In genomic region chr19:49893135-49893534, GRCh38 we compare ENCODE assay signal across 26 cellular contexts. TPM values are rescaled to one million over a fixed set of nuclear protein-coding genes. Genes with fewer than 3 reads are reported as not detected.
DNase-seq lines count a peak whose midpoint lies in the region; ATAC-seq and TF ChIP-seq lines count a peak whose summit lies in the region.
"Had no signal": no experiment of that assay in that cellular context is flagged by ENCODE, and none has a peak within 500 bp of the region (broad histone marks: within the 10 kb centered on the region; RNA-seq: fewer than 3 reads in every experiment).

No MANE protein-coding gene starts in this region.

- no peaks in the 10 kb centered on the region for H3K27me3 ChIP-seq in CD8-positive, alpha-beta T cell (ENCODE audit: insufficient read depth, low read length)
- H3K27me3 ChIP-seq in spleen (replicated peaks in 1 of 7) (peaks cover 0 to 10% (median 0%) of the 10 kb centered on the region in 7 donors), upper lobe of left lung (peaks cover 0 to 3% (median 0%) of the 10 kb centered on the region in 4 donors)
- H3K27me3 ChIP-seq: brain microvascular endothelial cell, SJSA1, tibial nerve had no signal

- 80 to 90% (median 86%) methylated on average over 9 of the region's 9 CpGs for WGBS in spleen, 5 donors
- 75 to 92% methylated on average over 9 of the region's 9 CpGs for WGBS in upper lobe of left lung, 2 donors

- H3K36me3 Mint-ChIP-seq in activated CD8-positive, alpha-beta memory T cell treated with anti-CD3 and anti-CD28 coated beads, Interleukin-2, amount 10 ng/mL, durations not matched to agents 7 days and 5 days: no peaks in the 10 kb centered on the region
- no peaks in the 10 kb centered on the region for H3K36me3 Mint-ChIP-seq in CD8-positive, alpha-beta T cell
- peaks cover 3% of the 10 kb centered on the region for H3K36me3 Mint-ChIP-seq in T-helper 17 cell (ENCODE audit: low read depth)
- H3K36me3 Mint-ChIP-seq in dendritic cell treated with granulocyte-macrophage colony-stimulating factor and Interleukin-4, amounts not matched to agents 40 ng/mL and 50 ng/mL, for 4 days (ENCODE audit: low read depth): no peaks in the 10 kb centered on the region

- H3K4me1 Mint-ChIP-seq in activated CD8-positive, alpha-beta memory T cell treated with anti-CD3 and anti-CD28 coated beads, Interleukin-2, amount 10 ng/mL, durations not matched to agents 7 days and 5 days: peaks cover 37% of the 10 kb centered on the region
- H3K4me1 Mint-ChIP-seq in CD8-positive, alpha-beta T cell (ENCODE audit: low read depth): peaks cover 33% of the 10 kb centered on the region
- H3K4me1 Mint-ChIP-seq in T-helper 17 cell: peaks cover 57% of the 10 kb centered on the region
- peaks cover 97% of the 10 kb centered on the region for H3K4me1 Mint-ChIP-seq in dendritic cell treated with granulocyte-macrophage colony-stimulating factor and Interleukin-4, amounts not matched to agents 40 ng/mL and 50 ng/mL, for 4 days (ENCODE audit: low read depth)

- no peaks in the 10 kb centered on the region for H3K27me3 Mint-ChIP-seq in activated CD8-positive, alpha-beta memory T cell treated with anti-CD3 and anti-CD28 coated beads, Interleukin-2, amount 10 ng/mL, durations not matched to agents 7 days and 5 days
- no peaks in the 10 kb centered on the region for H3K27me3 Mint-ChIP-seq in CD8-positive, alpha-beta T cell (ENCODE audit: low read depth)
- no peaks in the 10 kb centered on the region for H3K27me3 Mint-ChIP-seq in T-helper 17 cell
- H3K27me3 Mint-ChIP-seq in dendritic cell treated with granulocyte-macrophage colony-stimulating factor and Interleukin-4, amounts not matched to agents 40 ng/mL and 50 ng/mL, for 4 days: peaks cover 6% of the 10 kb centered on the region
- H3K27me3 Mint-ChIP-seq: naive thymus-derived CD4-positive, alpha-beta T cell had no signal

- DNase-seq in activated CD8-positive, alpha-beta memory T cell treated with anti-CD3 and anti-CD28 coated beads, Interleukin-2, amount 10 ng/mL, durations not matched to agents 7 days and 5 days: no peak
- DNase-seq in activated CD8-positive, alpha-beta memory T cell treated with anti-CD3 and anti-CD28 coated beads, Interleukin-2, amount 50 U/mL, for 4 hours: no peak
- DNase-seq in CD8-positive, alpha-beta T cell: no peak
- DNase-seq in T-helper 17 cell: no peak
- no peak for DNase-seq in mucosa of gallbladder (ENCODE audit: low spot score)
- DNase-seq in spleen: no peak
- DNase-seq in upper lobe of left lung: no peak
- DNase-seq: activated effector memory CD4-positive, alpha-beta T cell treated with anti-CD3 and anti-CD28 coated beads, Interleukin-2, amount 50 U/mL, for 16 hours; amniotic stem cell; brain microvascular endothelial cell; DMS53; effector CD4-positive, alpha-beta T cell; GDM1; islet precursor cell; left ventricle myocardium inferior; naive thymus-derived CD4-positive, alpha-beta T cell; NCI-H1105; NCI-H187 treated with DMSO at 0.1 percent for 48 hours; NCI-H526 had no signal

- POLR2A ChIA-PET in CD8-positive, alpha-beta T cell (lab: Charles Lee): no interaction called here

- no peaks in the 10 kb centered on the region for H3K36me3 ChIP-seq in CD8-positive, alpha-beta T cell (ENCODE audit: insufficient read depth, low read length)
- peaks cover 0 to 13% (median 2%) of the 10 kb centered on the region in 6 donors for H3K36me3 ChIP-seq in spleen
- H3K36me3 ChIP-seq in upper lobe of left lung: peaks cover 0 to 6% (median 2%) of the 10 kb centered on the region in 4 donors
- H3K36me3 ChIP-seq: SJSA1 had no signal

- no peak overlapping the region for H3K4me3 Mint-ChIP-seq in activated CD8-positive, alpha-beta memory T cell treated with anti-CD3 and anti-CD28 coated beads, Interleukin-2, amount 10 ng/mL, durations not matched to agents 7 days and 5 days
- no peak overlapping the region for H3K4me3 Mint-ChIP-seq in CD8-positive, alpha-beta T cell
- peak overlapping the region; percentile 66 for H3K4me3 Mint-ChIP-seq in T-helper 17 cell
- peak overlapping the region; percentile 94 for H3K4me3 Mint-ChIP-seq in dendritic cell treated with granulocyte-macrophage colony-stimulating factor and Interleukin-4, amounts not matched to agents 40 ng/mL and 50 ng/mL, for 4 days

- H3K4me3 ChIP-seq in CD8-positive, alpha-beta T cell (ENCODE audit: low read depth, low read length): no peak overlapping the region
- no peak overlapping the region for H3K4me3 ChIP-seq in spleen
- H3K4me3 ChIP-seq in upper lobe of left lung: no peak overlapping the region
- H3K4me3 ChIP-seq: K562, left ventricle myocardium inferior, SJSA1, tibial nerve had no signal

- no peak for ATAC-seq in activated CD8-positive, alpha-beta memory T cell treated with anti-CD3 and anti-CD28 coated beads, Interleukin-2, amount 10 ng/mL, durations not matched to agents 7 days and 5 days
- no peak for ATAC-seq in CD8-positive, alpha-beta T cell
- no peak for ATAC-seq in T-helper 17 cell
- ATAC-seq in upper lobe of left lung (ENCODE audit: low FRiP score in 2 of 2): no peak
- ATAC-seq: activated CD4-positive, CD25-positive, alpha-beta regulatory T cell treated with anti-CD3 and anti-CD28 coated beads, Interleukin-2, amount 50 U/mL, for 24 hours; K562; naive thymus-derived CD4-positive, alpha-beta T cell had no signal

- TF ChIP-seq CTCF in CD8-positive, alpha-beta T cell (IDR thresholded peaks at IDR 0.05): no peak
- TF ChIP-seq CTCF in spleen (IDR thresholded peaks at IDR 0.05 in 8 of 11, conservative IDR thresholded peaks at IDR 0.05 in 3 of 11) (no peak), upper lobe of left lung (IDR thresholded peaks at IDR 0.05) (no peak)

- no peak overlapping the region for H3K27ac ChIP-seq in CD8-positive, alpha-beta T cell (ENCODE audit: low read depth, low read length)
- H3K27ac ChIP-seq in spleen (no peak overlapping the region), upper lobe of left lung (no peak overlapping the region)
- H3K27ac ChIP-seq: brain microvascular endothelial cell, epithelial cell of prostate, left ventricle myocardium inferior, SJSA1, tibial nerve had no signal

- no peak for TF ChIP-seq POLR2A in spleen (IDR thresholded peaks at IDR 0.05)
- TF ChIP-seq POLR2A in upper lobe of left lung (IDR thresholded peaks at IDR 0.05): no peak

- no peaks in the 10 kb centered on the region for H3K9me3 Mint-ChIP-seq in activated CD8-positive, alpha-beta memory T cell treated with anti-CD3 and anti-CD28 coated beads, Interleukin-2, amount 10 ng/mL, durations not matched to agents 7 days and 5 days (ENCODE audit: low read depth)
- no peaks in the 10 kb centered on the region for H3K9me3 Mint-ChIP-seq in CD8-positive, alpha-beta T cell
- H3K9me3 Mint-ChIP-seq in dendritic cell treated with granulocyte-macrophage colony-stimulating factor and Interleukin-4, amounts not matched to agents 40 ng/mL and 50 ng/mL, for 4 days: no peaks in the 10 kb centered on the region
- H3K9me3 Mint-ChIP-seq: naive thymus-derived CD4-positive, alpha-beta T cell had no signal

- peak overlapping the region; percentile 3 for H3K27ac Mint-ChIP-seq in activated CD8-positive, alpha-beta memory T cell treated with anti-CD3 and anti-CD28 coated beads, Interleukin-2, amount 10 ng/mL, durations not matched to agents 7 days and 5 days
- H3K27ac Mint-ChIP-seq in CD8-positive, alpha-beta T cell: peak overlapping the region; percentile 2
- peak overlapping the region; percentile 100 for H3K27ac Mint-ChIP-seq in T-helper 17 cell
- H3K27ac Mint-ChIP-seq in dendritic cell treated with granulocyte-macrophage colony-stimulating factor and Interleukin-4, amounts not matched to agents 40 ng/mL and 50 ng/mL, for 4 days: peak overlapping the region; percentile 95

- H3K4me1 ChIP-seq in CD8-positive, alpha-beta T cell (ENCODE audit: insufficient read depth, low read length): peaks cover 25% of the 10 kb centered on the region
- H3K4me1 ChIP-seq in spleen: peaks cover 21 to 60% (median 45%) of the 10 kb centered on the region in 6 donors
- peaks cover 25 to 29% (median 29%) of the 10 kb centered on the region in 4 donors for H3K4me1 ChIP-seq in upper lobe of left lung

- H3K9me3 ChIP-seq in CD8-positive, alpha-beta T cell (ENCODE audit: low read length): no peaks in the 10 kb centered on the region
- H3K9me3 ChIP-seq in T-helper 17 cell (ENCODE audit: control insufficient read depth, low read length, poor library complexity, severe bottlenecking) (no peaks in the 10 kb centered on the region), spleen (no peaks in the 10 kb centered on the region), upper lobe of left lung (no peaks in the 10 kb centered on the region)
- H3K9me3 ChIP-seq: left ventricle myocardium inferior, SJSA1, tibial nerve had no signal

- CTCF ChIA-PET in activated CD8-positive, alpha-beta memory T cell treated with anti-CD3 and anti-CD28 coated beads, Interleukin-2, amount 10 ng/mL, durations not matched to agents 7 days and 5 days (lab: Charles Lee): interaction anchor here (1.6 kb wide), 1 partner anchor 8 kb away, joined by 3 read pairs; no protein-coding TSS in a partner anchor
- CTCF ChIA-PET in CD8-positive, alpha-beta T cell (lab: Charles Lee): interaction anchor here (0.7 to 1.6 kb wide), 3 partner anchors 10 to 1017 kb away, joined by 3 to 4 read pairs (median 3); no protein-coding TSS in a partner anchor

- intact Hi-C loops in CD8-positive, alpha-beta T cell (cut with DNase I, micrococcal nuclease): no loop called here
- intact Hi-C loops in dendritic cell treated with granulocyte-macrophage colony-stimulating factor and Interleukin-4, amounts not matched to agents 40 ng/mL and 50 ng/mL, for 4 days (cut with micrococcal nuclease): loop anchor here (5.0 kb wide), 1 partner anchor 34 kb away; the partner anchor contains the start of genes ATF5 and NUP62
- intact Hi-C loops in spleen (cut with DNase I; ENCODE audit: low total_unique reads): no loop called here

- no peak for TF ChIP-seq EP300 in upper lobe of left lung (IDR thresholded peaks at IDR 0.05)

RNA-seq across cellular contexts. Expression of gene IL4I1, which starts 3.6 kb away (rescaled TPM):
- total RNA-seq in activated CD8-positive, alpha-beta memory T cell treated with anti-CD3 and anti-CD28 coated beads, Interleukin-2, amount 10 ng/mL, durations not matched to agents 7 days and 5 days: 10 to 100 TPM in 1 of 2 experiments, 1 to 10 TPM in 1; 1.7 to 12.3 TPM
- total RNA-seq in CD8-positive, alpha-beta T cell: 1 to 10 TPM; 7.9 to 8.1 TPM
- 100 to 1,000 TPM in 1 of 2 donors, 10 to 100 TPM in 1; 47.8 to 107 TPM for total RNA-seq in T-helper 17 cell
- total RNA-seq in mucosa of gallbladder: 0.81 TPM
- 10 to 100 TPM in 1 of 7 donors, 1 to 10 TPM in 6; 1.1 to 20.2 (median 2.8) TPM for total RNA-seq in spleen
- 1 to 10 TPM; 3.9 to 9.3 (median 6.4) TPM for polyA plus RNA-seq in spleen
- 1 to 10 TPM in 5 of 6 donors, under 1 TPM in 1; 0.44 to 7.3 (median 2.1) TPM for total RNA-seq in upper lobe of left lung
- total RNA-seq: left ventricle myocardium inferior, osteocyte had no signal
- polyA plus RNA-seq: naive thymus-derived CD4-positive, alpha-beta T cell had no signal

RNA-seq across cellular contexts. Expression of gene TBC1D17, which starts 15.6 kb away (rescaled TPM):
- 10 to 100 TPM; 26.2 to 39.3 TPM for total RNA-seq in activated CD8-positive, alpha-beta memory T cell treated with anti-CD3 and anti-CD28 coated beads, Interleukin-2, amount 10 ng/mL, durations not matched to agents 7 days and 5 days
- total RNA-seq in CD8-positive, alpha-beta T cell: 10 to 100 TPM; 31.1 to 31.2 TPM
- total RNA-seq in T-helper 17 cell (10 to 100 TPM; 44.1 to 57.3 TPM), mucosa of gallbladder (68.1 TPM), spleen (10 to 100 TPM; 26.8 to 53.5 (median 38.2) TPM), upper lobe of left lung (100 to 1,000 TPM in 1 of 6 donors, 10 to 100 TPM in 5; 22.9 to 140 (median 61.2) TPM)
- 10 to 100 TPM; 20.8 to 39.8 (median 34.9) TPM for polyA plus RNA-seq in spleen

RNA-seq across cellular contexts. Expression of gene AKT1S1, which starts 16.0 kb away (rescaled TPM):
- total RNA-seq in activated CD8-positive, alpha-beta memory T cell treated with anti-CD3 and anti-CD28 coated beads, Interleukin-2, amount 10 ng/mL, durations not matched to agents 7 days and 5 days: 10 to 100 TPM; 13.4 to 21.2 TPM
- total RNA-seq in CD8-positive, alpha-beta T cell: 10 to 100 TPM; 12.6 to 14.1 TPM
- total RNA-seq in T-helper 17 cell (10 to 100 TPM; 19.2 to 33.8 TPM), mucosa of gallbladder (48.5 TPM), spleen (10 to 100 TPM in 6 of 7 donors, 1 to 10 TPM in 1; 8.7 to 27.8 (median 20.1) TPM), upper lobe of left lung (10 to 100 TPM; 11.8 to 35.5 (median 25.7) TPM)
- 10 to 100 TPM; 11.6 to 24.8 (median 13.9) TPM for polyA plus RNA-seq in spleen

RNA-seq across cellular contexts. Expression of gene PNKP, which starts 25.8 kb away (rescaled TPM):
- 100 to 1,000 TPM; 130 to 133 TPM for total RNA-seq in activated CD8-positive, alpha-beta memory T cell treated with anti-CD3 and anti-CD28 coated beads, Interleukin-2, amount 10 ng/mL, durations not matched to agents 7 days and 5 days
- total RNA-seq in CD8-positive, alpha-beta T cell: 100 to 1,000 TPM in 1 of 2 experiments, 10 to 100 TPM in 1; 98.9 to 114 TPM
- total RNA-seq in T-helper 17 cell: 100 to 1,000 TPM; 170 to 196 TPM
- total RNA-seq in mucosa of gallbladder: 103 TPM
- total RNA-seq in spleen: 100 to 1,000 TPM in 5 of 7 donors, 10 to 100 TPM in 2; 80.9 to 203 (median 111) TPM
- 100 to 1,000 TPM in 1 of 3 donors, 10 to 100 TPM in 2; 36.6 to 135 (median 66.2) TPM for polyA plus RNA-seq in spleen
- total RNA-seq in upper lobe of left lung: 100 to 1,000 TPM in 2 of 6 donors, 10 to 100 TPM in 4; 47.6 to 321 (median 88.6) TPM

RNA-seq across cellular contexts. Expression of gene ATF5, which starts 35.9 kb away (rescaled TPM):
- total RNA-seq in activated CD8-positive, alpha-beta memory T cell treated with anti-CD3 and anti-CD28 coated beads, Interleukin-2, amount 10 ng/mL, durations not matched to agents 7 days and 5 days: 10 to 100 TPM in 1 of 2 experiments, 1 to 10 TPM in 1; 8.4 to 13.7 TPM
- total RNA-seq in CD8-positive, alpha-beta T cell: 10 to 100 TPM; 14.1 to 16.7 TPM
- 10 to 100 TPM; 31.8 to 36.0 TPM for total RNA-seq in T-helper 17 cell
- 20.2 TPM for total RNA-seq in mucosa of gallbladder
- total RNA-seq in spleen: 10 to 100 TPM; 10.2 to 45.8 (median 22.8) TPM
- 10 to 100 TPM; 14.6 to 36.6 (median 16.8) TPM for polyA plus RNA-seq in spleen
- 10 to 100 TPM; 10.0 to 25.8 (median 15.3) TPM for total RNA-seq in upper lobe of left lung

Comparison
In these comparisons a context has a peak if more than half of its experiments do, and no peak if none do; other contexts are left out.
1. H3K27ac Mint-ChIP-seq: peak in every context shown above with its lines; median percentile 100 in T-helper 17 cell; 95 in dendritic cell treated with granulocyte-macrophage colony-stimulating factor and Interleukin-4, amounts not matched to agents 40 ng/mL and 50 ng/mL, for 4 days; 3 in activated CD8-positive, alpha-beta memory T cell treated with anti-CD3 and anti-CD28 coated beads, Interleukin-2, amount 10 ng/mL, durations not matched to agents 7 days and 5 days; 2 in CD8-positive, alpha-beta T cell.
2. H3K4me3 Mint-ChIP-seq: peak in T-helper 17 cell (single experiment) and dendritic cell treated with granulocyte-macrophage colony-stimulating factor and Interleukin-4, amounts not matched to agents 40 ng/mL and 50 ng/mL, for 4 days (single experiment); none in activated CD8-positive, alpha-beta memory T cell treated with anti-CD3 and anti-CD28 coated beads, Interleukin-2, amount 10 ng/mL, durations not matched to agents 7 days and 5 days (single experiment) and CD8-positive, alpha-beta T cell (single experiment).